ENCODE assay signal across 16 cellular contexts in genomic region chr18:58894937-58895336, GRCh38. TPM values are rescaled to one million over a fixed set of nuclear protein-coding genes. Genes with fewer than 3 reads are reported as not detected.
A peak's percentile ranks its signal among the peaks of the same experiment; 100 is the strongest.
DNase-seq lines count a peak whose midpoint lies in the region; ATAC-seq and TF ChIP-seq lines count a peak whose summit lies in the region.
"Had no signal": no experiment of that assay in that cellular context is flagged by ENCODE, and none has a peak within 500 bp of the region (broad histone marks: within the 10 kb centered on the region; RNA-seq: fewer than 3 reads in every experiment).

No MANE protein-coding gene starts in this region.

- no peak overlapping the region for H3K4me3 Mint-ChIP-seq in mesothelial cell of epicardium
- H3K4me3 Mint-ChIP-seq in stimulated activated naive B cell treated with anti-CD40 and anti-IgM and Interleukin-4, amounts not matched to agents 10 μg/mL and 1 μg/mL and 100 μg/mL, for 72 hours, result no peak overlapping the region
- H3K4me3 Mint-ChIP-seq in natural killer cell treated with Interleukin-12 subunit alpha and Interleukin-12 subunit beta and Interleukin-15 and Interleukin-18, amount 100 ng/mL, for 72 hours, result no peak overlapping the region
- H3K4me3 Mint-ChIP-seq: memory B cell had no signal

- peaks cover 50% of the 10 kb centered on the region for H3K4me1 Mint-ChIP-seq in mesothelial cell of epicardium
- H3K4me1 Mint-ChIP-seq in stimulated activated naive B cell treated with anti-CD40 and anti-IgM and Interleukin-4, amounts not matched to agents 10 μg/mL and 1 μg/mL and 100 μg/mL, for 72 hours, result peaks cover 33 to 73% of the 10 kb centered on the region in 2 donors
- peaks cover 8 to 16% of the 10 kb centered on the region in 2 donors for H3K4me1 Mint-ChIP-seq in natural killer cell treated with Interleukin-12 subunit alpha and Interleukin-12 subunit beta and Interleukin-15 and Interleukin-18, amount 100 ng/mL, for 72 hours (ENCODE audit: low read depth in 2 of 2)

- peak; percentile 48 for DNase-seq in NCI-H69 (lab: John Stamatoyannopoulos, UW)
- peak; percentile 73 for DNase-seq in cerebellar cortex (ENCODE audit: low spot score)
- no peak for DNase-seq in mesothelial cell of epicardium (ENCODE audit: low spot score in 2 of 2, unreplicated experiment in 2 of 2)
- no peak for DNase-seq in stimulated activated naive B cell treated with anti-CD40 and anti-IgM and Interleukin-4, amounts not matched to agents 10 μg/mL and 1 μg/mL and 100 μg/mL, for 72 hours
- no peak for DNase-seq in natural killer cell treated with Interleukin-12 subunit alpha and Interleukin-12 subunit beta and Interleukin-15 and Interleukin-18, amount 100 ng/mL, for 72 hours (ENCODE audit: low spot score)
- no peak for DNase-seq in GM20000 (ENCODE audit: low spot score)
- DNase-seq: activated CD4-positive, alpha-beta T cell treated with anti-CD3 and anti-CD28 coated beads, Interleukin-2, amount 50 U/mL, for 48 hours; activated T-cell treated with anti-CD3 and anti-CD28 coated beads, Interleukin-2, amount 50 U/mL, for 48 hours; central memory CD4-positive, alpha-beta T cell; DMS153; NCI-H2029 treated with DMSO at 0.1 percent for 48 hours; NCI-H526; PC-9; SK-N-SH had no signal

- H3K36me3 Mint-ChIP-seq in mesothelial cell of epicardium, result peaks cover 24% of the 10 kb centered on the region
- H3K36me3 Mint-ChIP-seq in stimulated activated naive B cell treated with anti-CD40 and anti-IgM and Interleukin-4, amounts not matched to agents 10 μg/mL and 1 μg/mL and 100 μg/mL, for 72 hours, result peaks cover 30 to 41% of the 10 kb centered on the region in 2 donors
- no peaks in the 10 kb centered on the region for H3K36me3 Mint-ChIP-seq in natural killer cell treated with Interleukin-12 subunit alpha and Interleukin-12 subunit beta and Interleukin-15 and Interleukin-18, amount 100 ng/mL, for 72 hours

- ATAC-seq in stimulated activated naive B cell treated with anti-CD40 and anti-IgM and Interleukin-4, amounts not matched to agents 10 μg/mL and 1 μg/mL and 100 μg/mL, for 72 hours (replicated peaks), result no peak
- ATAC-seq in GM19467 (IDR thresholded peaks at IDR 0.05; ENCODE audit: unreplicated experiment), result no peak
- no peak for ATAC-seq in natural killer cell treated with Interleukin-12 subunit alpha and Interleukin-12 subunit beta and Interleukin-15 and Interleukin-18, amount 100 ng/mL, for 72 hours

- TF ChIP-seq CTCF in mesothelial cell of epicardium (IDR thresholded peaks at IDR 0.05; ENCODE audit: unreplicated experiment), result no peak
- TF ChIP-seq CTCF in GM20000 (IDR thresholded peaks at IDR 0.05; ENCODE audit: extremely low read depth, missing control alignments), result no peak

- H3K27ac Mint-ChIP-seq in mesothelial cell of epicardium, result peak overlapping the region; percentile 84
- H3K27ac Mint-ChIP-seq in stimulated activated naive B cell treated with anti-CD40 and anti-IgM and Interleukin-4, amounts not matched to agents 10 μg/mL and 1 μg/mL and 100 μg/mL, for 72 hours, result peak overlapping the region; percentile 42
- no peak overlapping the region for H3K27ac Mint-ChIP-seq in natural killer cell treated with Interleukin-12 subunit alpha and Interleukin-12 subunit beta and Interleukin-15 and Interleukin-18, amount 100 ng/mL, for 72 hours
- H3K27ac Mint-ChIP-seq: memory B cell had no signal

- H3K9me3 Mint-ChIP-seq in mesothelial cell of epicardium, result no peaks in the 10 kb centered on the region
- peaks cover 0 to 2% of the 10 kb centered on the region in 2 donors for H3K9me3 Mint-ChIP-seq in stimulated activated naive B cell treated with anti-CD40 and anti-IgM and Interleukin-4, amounts not matched to agents 10 μg/mL and 1 μg/mL and 100 μg/mL, for 72 hours
- H3K9me3 Mint-ChIP-seq in natural killer cell treated with Interleukin-12 subunit alpha and Interleukin-12 subunit beta and Interleukin-15 and Interleukin-18, amount 100 ng/mL, for 72 hours, result no peaks in the 10 kb centered on the region

- H3K27me3 Mint-ChIP-seq in mesothelial cell of epicardium (ENCODE audit: low read depth), result no peaks in the 10 kb centered on the region
- H3K27me3 Mint-ChIP-seq in stimulated activated naive B cell treated with anti-CD40 and anti-IgM and Interleukin-4, amounts not matched to agents 10 μg/mL and 1 μg/mL and 100 μg/mL, for 72 hours, result no peaks in the 10 kb centered on the region
- no peaks in the 10 kb centered on the region for H3K27me3 Mint-ChIP-seq in natural killer cell treated with Interleukin-12 subunit alpha and Interleukin-12 subunit beta and Interleukin-15 and Interleukin-18, amount 100 ng/mL, for 72 hours
- H3K27me3 Mint-ChIP-seq: memory B cell had no signal

RNA-seq across cellular contexts. Expression of gene ZNF532, which starts 30.3 kb away (rescaled TPM):
- 178 to 188 TPM (median 182 TPM) in 3 replicates for total RNA-seq in mesothelial cell of epicardium
- total RNA-seq in natural killer cell treated with Interleukin-12 subunit alpha and Interleukin-12 subunit beta and Interleukin-15 and Interleukin-18, amount 100 ng/mL, for 72 hours, result 10 to 100 TPM in 1 of 2 donors, 1 to 10 TPM in 1; 3.3 to 19.3 TPM

Comparison
In these comparisons a context has a peak if more than half of its experiments do, and no peak if none do; other contexts are left out.
1. DNase-seq: peak in NCI-H69 (single experiment) and cerebellar cortex (single experiment); none in mesothelial cell of epicardium (0 of 2), stimulated activated naive B cell treated with anti-CD40 and anti-IgM and Interleukin-4, amounts not matched to agents 10 μg/mL and 1 μg/mL and 100 μg/mL, for 72 hours (single experiment), natural killer cell treated with Interleukin-12 subunit alpha and Interleukin-12 subunit beta and Interleukin-15 and Interleukin-18, amount 100 ng/mL, for 72 hours (single experiment) and GM20000 (single experiment).
2. H3K27ac Mint-ChIP-seq: peak in mesothelial cell of epicardium (single experiment) and stimulated activated naive B cell treated with anti-CD40 and anti-IgM and Interleukin-4, amounts not matched to agents 10 μg/mL and 1 μg/mL and 100 μg/mL, for 72 hours (single experiment); none in natural killer cell treated with Interleukin-12 subunit alpha and Interleukin-12 subunit beta and Interleukin-15 and Interleukin-18, amount 100 ng/mL, for 72 hours (0 of 2).